ENCODE assay signal across 8 cellular contexts in genomic region chr16:807345-808251, GRCh38.
DNase-seq lines count a peak whose midpoint lies in the region; ATAC-seq, FAIRE-seq and TF ChIP-seq lines count a peak whose summit lies in the region.

No MANE protein-coding gene starts in this region.

- H3K4me1 ChIP-seq in mucosa of rectum (ENCODE audit: control insufficient read depth in 2 of 2, insufficient read depth in 2 of 2, low read length in 2 of 2), result peaks cover 0 to 6% of the 10 kb centered on the region in 2 donors

- H3K4me3 ChIP-seq in mucosa of rectum (ENCODE audit: low read length in 2 of 2), result peak overlapping the region; percentile 86 to 87

- peak; percentile 97 for DNase-seq in COLO668 (lab: John Stamatoyannopoulos, UW; ENCODE audit: unreplicated experiment)
- peak; percentile 95 for DNase-seq in HTR-8/SVneo (ENCODE audit: insufficient read length, low spot score)
- peak; percentile 83 for DNase-seq in OCI-M1 (lab: John Stamatoyannopoulos, UW)
- peak; percentile 82 for DNase-seq in activated T-cell treated with anti-CD3 and anti-CD28 coated beads, Interleukin-2, amount 50 U/mL, for 1 hour
- peak; percentile 92 to 93 for DNase-seq in erythroblast (lab: John Stamatoyannopoulos, UW)
- peak; percentile 86 for DNase-seq in stimulated activated CD8-positive, alpha-beta memory T cell treated with anti-CD3 and anti-CD28 coated beads, Interleukin-4, amount 100 ng/mL, for 24 hours (ENCODE audit: low read depth)

- H3K9ac ChIP-seq in mucosa of rectum (ENCODE audit: low read depth in 1 of 2, low read length in 2 of 2), result peak overlapping the region; percentile 83 to 97

- peak; percentile 98 for FAIRE-seq in HTR-8/SVneo (lab: Jason Lieb, UNC)

- peak overlapping the region; percentile 85 to 88 for H3K27ac ChIP-seq in mucosa of rectum (ENCODE audit: low read depth in 2 of 2, low read length in 2 of 2)

- peak; percentile 87 for ATAC-seq in GM21360 (IDR thresholded peaks at IDR 0.05; ENCODE audit: unreplicated experiment)

- no peaks in the 10 kb centered on the region for H3K9me3 ChIP-seq in mucosa of rectum (ENCODE audit: control insufficient read depth in 2 of 2, low read length in 2 of 2)

- peak; percentile 85 for TF ChIP-seq POLR2A in erythroblast (IDR thresholded peaks at IDR 0.05; ENCODE audit: low read length)

- peaks cover 4 to 9% of the 10 kb centered on the region in 2 donors for H3K27me3 ChIP-seq in mucosa of rectum (ENCODE audit: control insufficient read depth in 2 of 2, insufficient read depth in 2 of 2, low read length in 2 of 2)

- no peaks in the 10 kb centered on the region for H3K36me3 ChIP-seq in mucosa of rectum (ENCODE audit: control insufficient read depth in 2 of 2, insufficient read depth in 2 of 2, low read length in 2 of 2)

Comparison
In these comparisons a context has a peak if more than half of its experiments do, and no peak if none do; other contexts are left out.
1. Peak in every context shown above with its lines: DNase-seq, ATAC-seq, H3K4me3 ChIP-seq and H3K27ac ChIP-seq.